15 cellular contexts compared by ENCODE assay signal in the genomic region with DNA sequence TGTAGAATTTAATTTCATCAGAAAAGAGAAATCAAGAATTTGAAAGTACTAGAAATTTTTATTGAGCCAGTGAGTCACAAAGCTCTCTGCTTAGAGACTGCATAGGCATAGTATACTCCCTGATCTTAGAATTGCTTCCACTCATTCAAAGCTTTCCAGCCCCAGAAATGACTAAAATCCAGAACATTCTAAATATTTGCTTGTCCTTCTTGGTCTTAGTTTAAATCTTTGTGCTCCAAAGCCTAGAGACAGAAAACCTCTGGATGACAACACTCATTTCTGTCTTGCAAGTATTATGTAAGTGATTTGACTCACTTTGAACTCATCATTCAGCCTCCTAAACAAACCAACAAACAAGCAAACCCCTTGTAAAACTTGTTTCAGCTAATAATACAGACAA.
DNase-seq lines count a peak whose midpoint lies in the region; ATAC-seq and TF ChIP-seq lines count a peak whose summit lies in the region.
"Had no signal": no experiment of that assay in that cellular context is flagged by ENCODE, and none has a peak within 500 bp of the region (broad histone marks: within the 10 kb centered on the region; RNA-seq: fewer than 3 reads in every experiment).

No MANE protein-coding gene starts in this region.

- no peaks in the 10 kb centered on the region for H3K36me3 ChIP-seq in Caco-2 (ENCODE audit: control insufficient read depth, insufficient read depth, low read length)
- H3K36me3 ChIP-seq: gastroesophageal sphincter, thoracic aorta had no signal

- POLR2A ChIA-PET in activated B cell treated with CpG ODN at 0.5 μM for 24 hours (lab: Charles Lee) (no interaction called here), Caco-2 (lab: Charles Lee) (no interaction called here)

- H3K4me3 Mint-ChIP-seq in activated B cell treated with CpG ODN at 0.5 μM for 24 hours (no peak overlapping the region), Caco-2 (ENCODE audit: unreplicated experiment) (no peak overlapping the region)

- no peak for ATAC-seq in activated B cell treated with CpG ODN at 0.5 μM for 24 hours (ENCODE audit: low read depth)
- ATAC-seq in GM19023 (IDR thresholded peaks at IDR 0.05; ENCODE audit: unreplicated experiment) = no peak
- no peak for ATAC-seq in HG02571 (IDR thresholded peaks at IDR 0.05; ENCODE audit: unreplicated experiment)
- ATAC-seq: gastroesophageal sphincter, left ventricle myocardium superior had no signal

- intact Hi-C loops in activated B cell treated with CpG ODN at 0.5 μM for 24 hours (cut with micrococcal nuclease) (loop anchor here (5.0 kb wide), 1 partner anchor 34 kb away; no protein-coding TSS in a partner anchor), Caco-2 (cut with micrococcal nuclease; ENCODE audit: unreplicated experiment) (no loop called here)

- peak; percentile 7 for DNase-seq in AG08396 (ENCODE audit: low spot score)
- DNase-seq in GM03348 (ENCODE audit: low spot score) = peak; percentile 44
- DNase-seq in activated B cell treated with CpG ODN at 0.5 μM for 24 hours = no peak
- DNase-seq in fibroblast of villous mesenchyme (ENCODE audit: low read depth) = peak; percentile 20
- DNase-seq in Caco-2 = no peak
- no peak for DNase-seq in inferior parietal cortex (ENCODE audit: extremely low spot score)
- DNase-seq: left ventricle myocardium superior; NCI-H1048; NCI-H69; stimulated activated CD4-positive, alpha-beta T cell treated with anti-CD3 and anti-CD28 coated beads, Interleukin-4, amount 100 ng/mL, for 24 hours had no signal

- no peaks in the 10 kb centered on the region for H3K9me3 ChIP-seq in Caco-2
- H3K9me3 ChIP-seq: gastroesophageal sphincter, thoracic aorta had no signal

- BruUV-seq in Caco-2 (replicated peaks; lab: Mats Ljungman, UMichigan) = no TSS peak

- H3K4me1 Mint-ChIP-seq in activated B cell treated with CpG ODN at 0.5 μM for 24 hours = peaks cover 4% of the 10 kb centered on the region
- H3K4me1 Mint-ChIP-seq in Caco-2 (ENCODE audit: low read depth, unreplicated experiment) = no peaks in the 10 kb centered on the region

- H3K9me3 Mint-ChIP-seq in activated B cell treated with CpG ODN at 0.5 μM for 24 hours = no peaks in the 10 kb centered on the region
- no peaks in the 10 kb centered on the region for H3K9me3 Mint-ChIP-seq in Caco-2 (ENCODE audit: unreplicated experiment)

- no peaks in the 10 kb centered on the region for H3K27me3 Mint-ChIP-seq in activated B cell treated with CpG ODN at 0.5 μM for 24 hours
- H3K27me3 Mint-ChIP-seq in Caco-2 (ENCODE audit: insufficient read depth, unreplicated experiment) = peaks cover 22% of the 10 kb centered on the region

- CTCF ChIA-PET in activated B cell treated with CpG ODN at 0.5 μM for 24 hours (lab: Charles Lee) = no interaction called here
- CTCF ChIA-PET in Caco-2 (lab: Charles Lee) = no interaction called here

- H3K4me3 ChIP-seq in fibroblast of villous mesenchyme (ENCODE audit: low read depth, low read length) (no peak overlapping the region), Caco-2 (ENCODE audit: low read depth, low read length) (no peak overlapping the region)
- H3K4me3 ChIP-seq: gastroesophageal sphincter, thoracic aorta had no signal

- TF ChIP-seq CTCF in activated B cell treated with CpG ODN at 0.5 μM for 24 hours (IDR thresholded peaks at IDR 0.05) = no peak
- TF ChIP-seq CTCF in fibroblast of villous mesenchyme (IDR thresholded peaks at IDR 0.05; ENCODE audit: insufficient read depth, low read depth, low read length) = no peak
- no peak for TF ChIP-seq CTCF in Caco-2 (IDR thresholded peaks at IDR 0.05; ENCODE audit: insufficient read depth in 1 of 2, low read depth in 1 of 2, low read length in 1 of 2, severe bottlenecking in 1 of 2, unreplicated experiment in 1 of 2)

- H3K4me1 ChIP-seq in Caco-2 = no peaks in the 10 kb centered on the region
- H3K4me1 ChIP-seq: gastroesophageal sphincter, parathyroid adenoma had no signal

- no peaks in the 10 kb centered on the region for H3K27me3 ChIP-seq in Caco-2 (replicated peaks; ENCODE audit: control insufficient read depth, insufficient read depth, low read length)
- H3K27me3 ChIP-seq: gastroesophageal sphincter had no signal

- H3K36me3 Mint-ChIP-seq in activated B cell treated with CpG ODN at 0.5 μM for 24 hours (ENCODE audit: low read depth) (peaks cover 79% of the 10 kb centered on the region), Caco-2 (ENCODE audit: insufficient read depth, unreplicated experiment) (no peaks in the 10 kb centered on the region)

- H3K27ac Mint-ChIP-seq in activated B cell treated with CpG ODN at 0.5 μM for 24 hours (peak overlapping the region; percentile 63), Caco-2 (ENCODE audit: unreplicated experiment) (no peak overlapping the region)

Comparison
In these comparisons a context has a peak if more than half of its experiments do, and no peak if none do; other contexts are left out.
1. DNase-seq: peak in AG08396 (single experiment), GM03348 (single experiment) and fibroblast of villous mesenchyme (single experiment); none in activated B cell treated with CpG ODN at 0.5 μM for 24 hours (single experiment), Caco-2 (0 of 2) and inferior parietal cortex (single experiment).